Comparison of ENCODE assay signal across 13 cellular contexts in the genomic region with DNA sequence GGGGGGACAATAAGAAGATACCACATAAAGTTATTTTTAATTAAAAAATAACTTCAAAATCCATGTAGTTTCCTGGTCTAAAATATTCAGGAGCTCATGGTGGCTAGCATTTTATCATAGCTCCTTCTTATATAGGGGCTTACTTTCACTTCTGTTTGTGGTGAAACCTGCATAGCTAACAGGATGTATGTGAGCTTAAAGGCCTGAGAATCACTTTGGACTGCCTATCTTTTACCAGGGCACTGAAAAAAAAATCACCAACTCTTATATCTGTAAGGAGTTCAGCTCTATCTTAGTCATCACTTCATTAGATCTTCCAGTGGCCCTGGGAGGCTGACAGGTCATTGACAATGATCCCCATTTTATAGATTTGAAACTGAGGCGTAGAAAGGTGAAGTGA. TPM values are rescaled to one million over a fixed set of nuclear protein-coding genes. Genes with fewer than 3 reads are reported as not detected.
DNase-seq lines count a peak whose midpoint lies in the region; ATAC-seq and TF ChIP-seq lines count a peak whose summit lies in the region.
"Had no signal": no experiment of that assay in that cellular context is flagged by ENCODE, and none has a peak within 500 bp of the region (broad histone marks: within the 10 kb centered on the region; RNA-seq: fewer than 3 reads in every experiment).

No MANE protein-coding gene starts in this region.

- H3K9me2 ChIP-seq in DOHH2 (replicated peaks; ENCODE audit: control insufficient read depth, low read length) (no peaks in the 10 kb centered on the region), Karpas-422 (replicated peaks; ENCODE audit: insufficient read depth, low read length) (no peaks in the 10 kb centered on the region)

- 92% methylated on average over 1 of the region's 1 CpG for WGBS in prostate gland

- H3K4me3 ChIP-seq in DOHH2 (ENCODE audit: low read length): no peak overlapping the region
- no peak overlapping the region for H3K4me3 ChIP-seq in Karpas-422 (ENCODE audit: low read length)
- no peak overlapping the region for H3K4me3 ChIP-seq in prostate gland
- H3K4me3 ChIP-seq: lung had no signal

- H3K79me2 ChIP-seq in DOHH2 (ENCODE audit: control insufficient read depth, low read length) (no peaks in the 10 kb centered on the region), Karpas-422 (ENCODE audit: low read length) (no peaks in the 10 kb centered on the region)

- CTCF ChIA-PET in activated B cell treated with CpG ODN at 0.5 μM for 24 hours (lab: Charles Lee): interaction anchor here (1.0 kb wide), 1 partner anchor 13 kb away, joined by 3 read pairs; no protein-coding TSS in a partner anchor

- TF ChIP-seq CTCF in DOHH2 (IDR thresholded peaks at IDR 0.05; ENCODE audit: low read depth, low read length, poor library complexity, severe bottlenecking) (no peak), activated B cell treated with CpG ODN at 0.5 μM for 24 hours (IDR thresholded peaks at IDR 0.05) (no peak), prostate gland (IDR thresholded peaks at IDR 0.05) (no peak)

- TF ChIP-seq POLR2A in prostate gland (IDR thresholded peaks at IDR 0.05): no peak

- ATAC-seq in GM18502 (IDR thresholded peaks at IDR 0.05; ENCODE audit: poor library complexity, unreplicated experiment) (peak; percentile 46), activated B cell treated with CpG ODN at 0.5 μM for 24 hours (ENCODE audit: low read depth) (peak; percentile 45), HG02973 (IDR thresholded peaks at IDR 0.05; ENCODE audit: unreplicated experiment) (no peak), left cardiac atrium (no peak)

- H3K27me3 Mint-ChIP-seq in activated B cell treated with CpG ODN at 0.5 μM for 24 hours: no peaks in the 10 kb centered on the region

- no peaks in the 10 kb centered on the region for H3K9me3 Mint-ChIP-seq in activated B cell treated with CpG ODN at 0.5 μM for 24 hours
- H3K9me3 Mint-ChIP-seq: nephron had no signal

- H3K4me1 ChIP-seq in DOHH2 (ENCODE audit: control insufficient read depth, low read length): peaks cover 11% of the 10 kb centered on the region
- peaks cover 9% of the 10 kb centered on the region for H3K4me1 ChIP-seq in Karpas-422 (ENCODE audit: low read length)
- no peaks in the 10 kb centered on the region for H3K4me1 ChIP-seq in prostate gland (replicated peaks)

- no peak overlapping the region for H2AFZ ChIP-seq in Karpas-422 (ENCODE audit: low read length)

- H3K27ac Mint-ChIP-seq in activated B cell treated with CpG ODN at 0.5 μM for 24 hours: peak overlapping the region; percentile 6
- H3K27ac Mint-ChIP-seq: nephron had no signal

- intact Hi-C loops in activated B cell treated with CpG ODN at 0.5 μM for 24 hours (cut with micrococcal nuclease) (no loop called here), left cardiac atrium (cut with DNase I) (no loop called here), prostate gland (cut with DNase I) (no loop called here)

- H3K27ac ChIP-seq in DOHH2 (ENCODE audit: low read depth, low read length): no peak overlapping the region
- H3K27ac ChIP-seq in Karpas-422 (ENCODE audit: low read length): no peak overlapping the region
- H3K27ac ChIP-seq in prostate gland: no peak overlapping the region

- no peaks in the 10 kb centered on the region for H3K9me3 ChIP-seq in DOHH2 (ENCODE audit: control insufficient read depth, insufficient read depth, low read length)
- H3K9me3 ChIP-seq in Karpas-422 (ENCODE audit: low read length): no peaks in the 10 kb centered on the region
- no peaks in the 10 kb centered on the region for H3K9me3 ChIP-seq in prostate gland

- H3K27me3 ChIP-seq in DOHH2 (ENCODE audit: control insufficient read depth, low read length) (no peaks in the 10 kb centered on the region), Karpas-422 (ENCODE audit: low read length) (no peaks in the 10 kb centered on the region), prostate gland (replicated peaks; ENCODE audit: insufficient read depth) (no peaks in the 10 kb centered on the region)

- no peak overlapping the region for H3K4me3 Mint-ChIP-seq in activated B cell treated with CpG ODN at 0.5 μM for 24 hours
- H3K4me3 Mint-ChIP-seq: nephron had no signal

- no peaks in the 10 kb centered on the region; the same call in 1 of the 2 replicates for H3F3A ChIP-seq in DOHH2 (ENCODE audit: control insufficient read depth, insufficient read depth)

- H3K4me2 ChIP-seq in DOHH2 (ENCODE audit: low read length): peak overlapping the region; percentile 25; the same call in 1 of the 2 replicates
- no peak overlapping the region for H3K4me2 ChIP-seq in Karpas-422 (ENCODE audit: low read depth, low read length, poor library complexity, severe bottlenecking)

- DNase-seq in Karpas-422 (peak; percentile 68), activated B cell treated with CpG ODN at 0.5 μM for 24 hours (no peak), ecto neural progenitor cell (ENCODE audit: low spot score) (no peak), left cardiac atrium (no peak), prostate gland (ENCODE audit: low spot score) (no peak)
- DNase-seq: NCI-H1105, NCI-H226, substantia nigra had no signal

- H3K9ac ChIP-seq in Karpas-422 (ENCODE audit: low read length): no peak overlapping the region

- no peaks in the 10 kb centered on the region for H3K36me3 ChIP-seq in DOHH2 (ENCODE audit: control insufficient read depth, low read length)
- no peaks in the 10 kb centered on the region for H3K36me3 ChIP-seq in Karpas-422 (ENCODE audit: insufficient read depth, low read length)
- no peaks in the 10 kb centered on the region for H3K36me3 ChIP-seq in prostate gland

- no peaks in the 10 kb centered on the region for H3K36me3 Mint-ChIP-seq in activated B cell treated with CpG ODN at 0.5 μM for 24 hours (ENCODE audit: low read depth)

- H4K20me1 ChIP-seq in DOHH2 (ENCODE audit: control insufficient read depth, insufficient read depth, low read depth, low read length): no peaks in the 10 kb centered on the region
- no peaks in the 10 kb centered on the region for H4K20me1 ChIP-seq in Karpas-422 (ENCODE audit: insufficient read depth, low read depth, low read length)

- POLR2A ChIA-PET in activated B cell treated with CpG ODN at 0.5 μM for 24 hours (lab: Charles Lee): interaction anchor here (0.7 to 1.1 kb wide), 4 partner anchors 9 to 407 kb away, joined by 3 to 5 read pairs (median 4); no protein-coding TSS in a partner anchor

- H3K4me1 Mint-ChIP-seq in activated B cell treated with CpG ODN at 0.5 μM for 24 hours: peaks cover 7% of the 10 kb centered on the region
- H3K4me1 Mint-ChIP-seq: nephron had no signal

RNA-seq across cellular contexts. Expression of gene UROD, which starts 21.3 kb away (rescaled TPM):
- 99.1 and 127 TPM in 2 replicates for total RNA-seq in Karpas-422 (2014; rRNA removed; shearing (Covaris generic); ENCODE audit: low replicate concordance)
- total RNA-seq in activated B cell treated with CpG ODN at 0.5 μM for 24 hours: 60.3 and 64.9 TPM in 2 replicates
- total RNA-seq in left cardiac atrium: 10 to 100 TPM; 63.4 to 65.1 TPM
- 100 to 1,000 TPM in 1 of 2 donors, 10 to 100 TPM in 1; 57.7 to 152 TPM for total RNA-seq in prostate gland

RNA-seq across cellular contexts. Expression of gene HECTD3, which starts 22.2 kb away (rescaled TPM):
- 6.9 and 8.8 TPM in 2 replicates for total RNA-seq in Karpas-422 (2014; rRNA removed; shearing (Covaris generic); ENCODE audit: low replicate concordance)
- total RNA-seq in activated B cell treated with CpG ODN at 0.5 μM for 24 hours (40.3 and 49.9 TPM in 2 replicates), left cardiac atrium (10 to 100 TPM; 18.9 to 24.2 TPM), prostate gland (10 to 100 TPM; 26.4 to 60.4 TPM)

RNA-seq across cellular contexts. Expression of gene EIF2B3, which starts 47.0 kb away (rescaled TPM):
- total RNA-seq in Karpas-422 (2014; rRNA removed; shearing (Covaris generic); ENCODE audit: low replicate concordance): 22.4 and 25.0 TPM in 2 replicates
- total RNA-seq in activated B cell treated with CpG ODN at 0.5 μM for 24 hours (21.2 and 26.6 TPM in 2 replicates), left cardiac atrium (10 to 100 TPM; 26.2 to 34.0 TPM), prostate gland (10 to 100 TPM; 17.5 to 19.3 TPM)

Comparison
In these comparisons a context has a peak if more than half of its experiments do, and no peak if none do; other contexts are left out.
1. ATAC-seq: peak in GM18502 (single experiment) and activated B cell treated with CpG ODN at 0.5 μM for 24 hours (single experiment); none in HG02973 (single experiment) and left cardiac atrium (0 of 2).